Comparison of ENCODE assay signal across 30 cellular contexts in genomic region chr15:27214032-27214431, GRCh38.
"Had no signal": no experiment of that assay in that cellular context is flagged by ENCODE, and none has a peak within 500 bp of the region (broad histone marks: within the 10 kb centered on the region; RNA-seq: fewer than 3 reads in every experiment).

No MANE protein-coding gene starts in this region.

- ATAC-seq: left cardiac atrium; left lung; lower lobe of right lung; natural killer cell; right cardiac atrium; sciatic nerve; stimulated activated naive B cell treated with anti-CD40 and anti-IgM and Interleukin-4, amounts not matched to agents 10 μg/mL and 1 μg/mL and 100 μg/mL, for 72 hours; stimulated activated naive CD8-positive, alpha-beta T cell treated with anti-CD3 and anti-CD28 coated beads, Interleukin-15, Interleukin-2, amounts not matched to agents 100 U/mL and 50 U/mL, for 24 hours had no signal

- H3K27me3 Mint-ChIP-seq: naive B cell; stimulated activated naive B cell treated with anti-CD40 and anti-IgM and Interleukin-4, amounts not matched to agents 10 μg/mL and 1 μg/mL and 100 μg/mL, for 72 hours had no signal

- H3K4me2 ChIP-seq: neural progenitor cell had no signal

- H3K27ac ChIP-seq: left lung, lower lobe of right lung, neural progenitor cell, neutrophil, ovary, skin epidermis, stomach, testis, thyroid gland, transverse colon, upper lobe of left lung, vagina had no signal

- H3K4me1 ChIP-seq: left lung, lower lobe of right lung, neural progenitor cell, stomach, testis, thyroid gland, transverse colon, upper lobe of left lung, vagina had no signal

- H2AFZ ChIP-seq: neural progenitor cell had no signal

- H3K4me1 Mint-ChIP-seq: mesothelial cell of epicardium; naive B cell; natural killer cell; nephron progenitor cell; stimulated activated naive B cell treated with anti-CD40 and anti-IgM and Interleukin-4, amounts not matched to agents 10 μg/mL and 1 μg/mL and 100 μg/mL, for 72 hours had no signal

- H3K27ac Mint-ChIP-seq: mesothelial cell of epicardium; naive B cell; natural killer cell; nephron progenitor cell; neural progenitor cell; progenitor cell of endocrine pancreas; stimulated activated naive B cell treated with anti-CD40 and anti-IgM and Interleukin-4, amounts not matched to agents 10 μg/mL and 1 μg/mL and 100 μg/mL, for 72 hours had no signal

- H3K9ac ChIP-seq: neural progenitor cell had no signal

- H3K27me3 ChIP-seq: left lung, neural progenitor cell, neutrophil, ovary, stomach, testis, thyroid gland, transverse colon, upper lobe of left lung, vagina had no signal

- H3K4me3 ChIP-seq: left lung, lower lobe of right lung, neural progenitor cell, ovary, skin epidermis, stomach, testis, thyroid gland, transverse colon, upper lobe of left lung, vagina had no signal

- H3K36me3 Mint-ChIP-seq: mesothelial cell of epicardium; naive B cell; natural killer cell; neural progenitor cell; stimulated activated naive B cell treated with anti-CD40 and anti-IgM and Interleukin-4, amounts not matched to agents 10 μg/mL and 1 μg/mL and 100 μg/mL, for 72 hours had no signal

- H3K9me3 ChIP-seq: lower lobe of right lung, neutrophil, ovary, testis, thyroid gland, upper lobe of left lung, vagina had no signal

- DNase-seq: islet precursor cell; left cardiac atrium; left lung; lower lobe of right lung; mammary epithelial cell; mesenchymal stem cell; naive B cell; natural killer cell; nephron progenitor cell; occipital lobe; ovary; right cardiac atrium; stimulated activated CD4-positive, alpha-beta T cell treated with anti-CD3 and anti-CD28 coated beads, Interleukin-12 subunit alpha, Interleukin-12 subunit beta, amount 100 ng/mL, for 4 hours; stimulated activated CD4-positive, alpha-beta T cell treated with anti-CD3 and anti-CD28 coated beads, Interleukin-15, amount 100 ng/mL, for 24 hours; stimulated activated CD4-positive, alpha-beta T cell treated with anti-CD3 and anti-CD28 coated beads, Interleukin-2, amount 100 ng/mL, for 24 hours; stimulated activated CD4-positive, alpha-beta T cell treated with anti-CD3 and anti-CD28 coated beads, Interleukin-4, amount 100 ng/mL, for 1 hour; stimulated activated naive B cell treated with anti-CD40 and anti-IgM and Interleukin-4, amounts not matched to agents 10 μg/mL and 1 μg/mL and 100 μg/mL, for 72 hours; stimulated activated naive CD8-positive, alpha-beta T cell treated with anti-CD3 and anti-CD28 coated beads, Interleukin-15, Interleukin-2, amounts not matched to agents 100 U/mL and 50 U/mL, for 24 hours; stomach; testis; thyroid gland; transverse colon; upper lobe of left lung had no signal

- H3K36me3 ChIP-seq: left lung, lower lobe of right lung, neural progenitor cell, neutrophil, ovary, stomach, thyroid gland, transverse colon, upper lobe of left lung, vagina had no signal

- H3K4me3 Mint-ChIP-seq: mesothelial cell of epicardium; naive B cell; natural killer cell; nephron progenitor cell; neural progenitor cell; stimulated activated naive B cell treated with anti-CD40 and anti-IgM and Interleukin-4, amounts not matched to agents 10 μg/mL and 1 μg/mL and 100 μg/mL, for 72 hours had no signal
